ENCODE assay signal across 12 cellular contexts in the genomic region with DNA sequence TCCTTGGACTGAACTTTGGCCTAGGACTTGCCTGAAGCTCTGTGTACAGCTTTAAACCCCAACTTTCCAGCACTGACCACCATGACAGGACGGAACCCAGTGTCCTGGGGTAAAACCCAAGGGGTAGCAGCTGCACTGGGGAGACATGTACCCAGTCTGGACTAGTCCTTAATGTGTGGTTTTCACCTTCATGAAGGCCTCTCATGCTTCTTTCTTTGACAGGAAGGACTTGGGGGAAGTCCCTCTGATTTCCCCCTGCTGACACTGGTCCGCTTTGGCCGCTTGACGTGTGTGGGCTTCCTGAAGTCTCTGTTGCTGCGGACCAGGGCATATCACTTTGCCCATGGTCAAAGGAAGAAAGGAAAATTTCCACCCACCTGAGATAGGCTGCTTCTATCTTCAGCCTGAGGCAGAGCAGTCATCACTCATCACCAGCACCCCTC.
DNase-seq lines count a peak whose midpoint lies in the region; ATAC-seq, FAIRE-seq and TF ChIP-seq lines count a peak whose summit lies in the region.
"Had no signal": no experiment of that assay in that cellular context is flagged by ENCODE, and none has a peak within 500 bp of the region (broad histone marks: within the 10 kb centered on the region; RNA-seq: fewer than 3 reads in every experiment).

No MANE protein-coding gene starts in this region.

- no peaks in the 10 kb centered on the region for H3K9me3 Mint-ChIP-seq in stimulated activated effector memory CD8-positive, alpha-beta T cell treated with anti-CD3 and anti-CD28 coated beads, Interleukin-12 subunit alpha, Interleukin-12 subunit beta, amount 100 ng/mL, for 72 hours
- H3K9me3 Mint-ChIP-seq: H9 had no signal

- peak overlapping the region; percentile 56; the same call in 1 of the 2 replicates for H3K18ac ChIP-seq in IMR-90 (ENCODE audit: low read depth, low read length)

- CTCF ChIA-PET in IMR-90 (lab: Yijun Ruan, JAX) = no interaction called here

- WGBS in IMR-90 (ENCODE audit: extremely low coverage in 2 of 2, insufficient read length in 1 of 2), 2 experiments = no CpG with 5 or more reads among the region's 5 CpGs

- H4K20me1 ChIP-seq in IMR-90 (ENCODE audit: insufficient read depth, low read length) = no peaks in the 10 kb centered on the region

- no peaks in the 10 kb centered on the region for H3K79me1 ChIP-seq in IMR-90 (ENCODE audit: low read depth in 1 of 2, low read length in 2 of 2)

- H4K5ac ChIP-seq in IMR-90 (ENCODE audit: low read depth, low read length) = peak overlapping the region; percentile 8

- no peak for TF ChIP-seq CTCF in IMR-90 (conservative IDR thresholded peaks at IDR 0.05; ENCODE audit: low read depth, low read length)

- no peak overlapping the region for H2AK9ac ChIP-seq in IMR-90 (replicated peaks; ENCODE audit: low read depth, low read length, poor library complexity)

- peak overlapping the region; percentile 85 for H2BK120ac ChIP-seq in IMR-90 (ENCODE audit: low read depth, low read length)

- peaks cover 64% of the 10 kb centered on the region for H3K4me1 Mint-ChIP-seq in stimulated activated effector memory CD8-positive, alpha-beta T cell treated with anti-CD3 and anti-CD28 coated beads, Interleukin-12 subunit alpha, Interleukin-12 subunit beta, amount 100 ng/mL, for 72 hours

- H3K9me1 ChIP-seq in IMR-90 (ENCODE audit: insufficient read depth, low read length) = peaks cover 9% of the 10 kb centered on the region

- peak overlapping the region; percentile 76 for H3K14ac ChIP-seq in IMR-90 (replicated peaks; ENCODE audit: low read depth, low read length)

- peak overlapping the region in 1 of 2 experiments; percentile 53; a peak in 2 of 4 replicates for H4K8ac ChIP-seq in IMR-90 (ENCODE audit: low read depth in 2 of 2, low read length in 2 of 2)

- TF ChIP-seq POLR2A in IMR-90 (IDR thresholded peaks at IDR 0.05; ENCODE audit: low read depth, low read length) (no peak), H54 (IDR thresholded peaks at IDR 0.05; ENCODE audit: low read depth, low read length) (no peak)

- ATAC-seq in HG02588 (IDR thresholded peaks at IDR 0.05; ENCODE audit: unreplicated experiment) = peak; percentile 68
- ATAC-seq in IMR-90 (ENCODE audit: low read depth) = no peak
- peak; percentile 69 for ATAC-seq in stimulated activated effector memory CD8-positive, alpha-beta T cell treated with anti-CD3 and anti-CD28 coated beads, Interleukin-12 subunit alpha, Interleukin-12 subunit beta, amount 100 ng/mL, for 72 hours
- no peak for ATAC-seq in left lobe of liver

- H3K4me2 ChIP-seq in IMR-90 (ENCODE audit: low read depth, low read length) = no peak overlapping the region; the same call in 1 of the 2 replicates

- peak overlapping the region; percentile 49 for H3K23ac ChIP-seq in IMR-90 (ENCODE audit: low read depth, low read length)

- no peaks in the 10 kb centered on the region for H3K27me3 ChIP-seq in IMR-90 (ENCODE audit: control insufficient read depth, insufficient read depth, low read length)

- intact Hi-C loops in IMR-90 (cut with micrococcal nuclease) = no loop called here

- H2AFZ ChIP-seq in IMR-90 (replicated peaks; ENCODE audit: low read length, poor library complexity) = no peak overlapping the region

- no peaks in the 10 kb centered on the region for H3K36me3 ChIP-seq in IMR-90 (ENCODE audit: control insufficient read depth, insufficient read depth, low read length)

- peak; percentile 71 for DNase-seq in activated CD8-positive, alpha-beta memory T cell treated with anti-CD3 and anti-CD28 coated beads for 24 hours
- no peak for DNase-seq in activated CD8-positive, alpha-beta memory T cell treated with anti-CD3 and anti-CD28 coated beads, Interleukin-2, amount 50 U/mL, for 4 hours
- no peak for DNase-seq in IMR-90
- DNase-seq in stimulated activated effector memory CD8-positive, alpha-beta T cell treated with anti-CD3 and anti-CD28 coated beads, Interleukin-12 subunit alpha, Interleukin-12 subunit beta, amount 100 ng/mL, for 72 hours (ENCODE audit: low spot score in 2 of 2) = peak; percentile 8 to 62
- no peak for DNase-seq in ureter (ENCODE audit: low spot score)
- no peak for DNase-seq in H54 (ENCODE audit: insufficient read length, low spot score)
- no peak for DNase-seq in left lobe of liver (ENCODE audit: low spot score)
- DNase-seq: H9, NCI-H446 treated with DMSO at 0.1 percent for 48 hours had no signal

- H3K9ac ChIP-seq in IMR-90 (ENCODE audit: low read depth, low read length) = no peak overlapping the region

- H3K56ac ChIP-seq in IMR-90 (ENCODE audit: extremely low read depth, insufficient read depth, low read length) = no peak overlapping the region

- peak overlapping the region; percentile 93; the same call in 1 of the 2 replicates for H2AK5ac ChIP-seq in IMR-90 (ENCODE audit: low read depth, low read length)

- FAIRE-seq in H54 (lab: Jason Lieb, UNC) = no peak
- FAIRE-seq: A204.1 had no signal

- peak overlapping the region; percentile 91 for H3K4ac ChIP-seq in IMR-90 (ENCODE audit: low read depth, low read length)

- no peaks in the 10 kb centered on the region for H3K36me3 Mint-ChIP-seq in stimulated activated effector memory CD8-positive, alpha-beta T cell treated with anti-CD3 and anti-CD28 coated beads, Interleukin-12 subunit alpha, Interleukin-12 subunit beta, amount 100 ng/mL, for 72 hours

- TF ChIP-seq RAD21 in IMR-90 (IDR thresholded peaks at IDR 0.05; ENCODE audit: low read length) = no peak

- in situ Hi-C loops in IMR-90 (cut with MboI; ENCODE audit: low sequenced_read_pairs) = loop anchor here (10.0 kb wide), 1 partner anchor 586 kb away; no protein-coding TSS in a partner anchor

- BruUV-seq in IMR-90 (replicated peaks; lab: Mats Ljungman, UMichigan) = no TSS peak

- peak overlapping the region; percentile 91 for H2BK15ac ChIP-seq in IMR-90 (ENCODE audit: low read depth, low read length)

- no peak overlapping the region for H3K27ac ChIP-seq in IMR-90 (ENCODE audit: insufficient read depth, low read length)

- peak overlapping the region; percentile 2 for H2BK5ac ChIP-seq in IMR-90 (ENCODE audit: low read depth, low read length, poor library complexity, severe bottlenecking)

- H3K9me3 ChIP-seq in IMR-90 (ENCODE audit: control insufficient read depth, insufficient read depth, low read length) = no peaks in the 10 kb centered on the region

- H4K91ac ChIP-seq in IMR-90 (ENCODE audit: insufficient read depth, low read depth, low read length) = peak overlapping the region; percentile 75

- H3K4me3 ChIP-seq in IMR-90 (ENCODE audit: insufficient read depth, low read depth, low read length) = no peak overlapping the region
- H3K4me3 ChIP-seq: skin epidermis had no signal

- H3K4me3 Mint-ChIP-seq in stimulated activated effector memory CD8-positive, alpha-beta T cell treated with anti-CD3 and anti-CD28 coated beads, Interleukin-12 subunit alpha, Interleukin-12 subunit beta, amount 100 ng/mL, for 72 hours = peak overlapping the region; percentile 50
- H3K4me3 Mint-ChIP-seq: H9 had no signal

- H2BK20ac ChIP-seq in IMR-90 (ENCODE audit: low read depth, low read length) = peak overlapping the region; percentile 94

- dilution Hi-C loops in IMR-90 (cut with HindIII; ENCODE audit: low sequenced_read_pairs, unreplicated experiment) = no loop called here

- peak overlapping the region; percentile 83 for H3K27ac Mint-ChIP-seq in stimulated activated effector memory CD8-positive, alpha-beta T cell treated with anti-CD3 and anti-CD28 coated beads, Interleukin-12 subunit alpha, Interleukin-12 subunit beta, amount 100 ng/mL, for 72 hours
- H3K27ac Mint-ChIP-seq: H9 had no signal

- H3K4me1 ChIP-seq in IMR-90 (ENCODE audit: control insufficient read depth, insufficient read depth, low read length) = peaks cover 10% of the 10 kb centered on the region

- POLR2A ChIA-PET in IMR-90 (lab: Charles Lee; ENCODE audit: unreplicated experiment) = no interaction called here

TF ChIP-seq in IMR-90, 13 proteins besides CTCF, POLR2A, EP300 and RAD21:
- no peak for TF ChIP-seq RCOR1 (IDR thresholded peaks at IDR 0.05; ENCODE audit: insufficient replicate concordance, low read length)
- no peak for TF ChIP-seq MXI1 (IDR thresholded peaks at IDR 0.05; ENCODE audit: borderline replicate concordance, low read depth, low read length)
- no peak for TF ChIP-seq RFX5 (IDR thresholded peaks at IDR 0.05; ENCODE audit: low read depth, low read length)
- no peak for TF ChIP-seq CHD1 (IDR thresholded peaks at IDR 0.05; ENCODE audit: low read depth, low read length)
- TF ChIP-seq NFE2L2 (IDR thresholded peaks at IDR 0.05; ENCODE audit: low read depth, low read length) = no peak
- TF ChIP-seq, protein P1, sequence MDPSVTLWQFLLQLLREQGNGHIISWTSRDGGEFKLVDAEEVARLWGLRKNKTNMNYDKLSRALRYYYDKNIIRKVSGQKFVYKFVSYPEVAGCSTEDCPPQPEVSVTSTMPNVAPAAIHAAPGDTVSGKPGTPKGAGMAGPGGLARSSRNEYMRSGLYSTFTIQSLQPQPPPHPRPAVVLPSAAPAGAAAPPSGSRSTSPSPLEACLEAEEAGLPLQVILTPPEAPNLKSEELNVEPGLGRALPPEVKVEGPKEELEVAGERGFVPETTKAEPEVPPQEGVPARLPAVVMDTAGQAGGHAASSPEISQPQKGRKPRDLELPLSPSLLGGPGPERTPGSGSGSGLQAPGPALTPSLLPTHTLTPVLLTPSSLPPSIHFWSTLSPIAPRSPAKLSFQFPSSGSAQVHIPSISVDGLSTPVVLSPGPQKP (IDR thresholded peaks at IDR 0.05; ENCODE audit: borderline replicate concordance, low read depth, low read length) = no peak
- TF ChIP-seq USF2 (IDR thresholded peaks at IDR 0.05; ENCODE audit: low read depth, low read length) = no peak
- no peak for TF ChIP-seq FOS (IDR thresholded peaks at IDR 0.05; ENCODE audit: low read depth, low read length)
- no peak for TF ChIP-seq MAZ (IDR thresholded peaks at IDR 0.05; ENCODE audit: borderline replicate concordance, low read depth, low read length)
- no peak for TF ChIP-seq CEBPB (IDR thresholded peaks at IDR 0.05; ENCODE audit: low read depth, low read length)
- no peak for TF ChIP-seq MAFK (IDR thresholded peaks at IDR 0.05; ENCODE audit: low read depth, low read length)

Comparison
In these comparisons a context has a peak if more than half of its experiments do, and no peak if none do; other contexts are left out.
1. DNase-seq: peak in activated CD8-positive, alpha-beta memory T cell treated with anti-CD3 and anti-CD28 coated beads for 24 hours (single experiment) and stimulated activated effector memory CD8-positive, alpha-beta T cell treated with anti-CD3 and anti-CD28 coated beads, Interleukin-12 subunit alpha, Interleukin-12 subunit beta, amount 100 ng/mL, for 72 hours (2 of 2); none in activated CD8-positive, alpha-beta memory T cell treated with anti-CD3 and anti-CD28 coated beads, Interleukin-2, amount 50 U/mL, for 4 hours (single experiment), IMR-90 (single experiment), ureter (single experiment), H54 (single experiment) and left lobe of liver (single experiment).
2. ATAC-seq: peak in HG02588 (single experiment) and stimulated activated effector memory CD8-positive, alpha-beta T cell treated with anti-CD3 and anti-CD28 coated beads, Interleukin-12 subunit alpha, Interleukin-12 subunit beta, amount 100 ng/mL, for 72 hours (single experiment); none in IMR-90 (single experiment) and left lobe of liver (single experiment).